26 cellular contexts compared by ENCODE assay signal in the genomic region with DNA sequence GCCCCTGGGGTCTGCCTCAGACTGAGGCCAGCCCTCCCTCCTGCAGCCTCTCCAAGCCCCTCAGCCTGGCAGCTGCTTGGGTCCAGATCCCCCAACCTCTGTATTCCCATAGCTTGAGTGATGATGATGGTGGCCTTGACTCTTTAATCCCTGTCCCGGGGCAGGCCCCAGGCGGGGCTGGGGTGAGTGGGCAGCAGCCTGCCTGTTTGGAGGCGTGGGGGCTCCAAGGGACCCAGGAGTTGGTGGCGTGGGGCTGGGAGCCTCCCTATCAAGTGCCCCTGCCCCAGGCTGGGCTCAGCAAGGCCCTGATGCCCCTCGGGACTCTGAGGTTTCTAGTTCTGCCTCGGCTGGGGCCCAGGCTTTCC. TPM values are rescaled to one million over a fixed set of nuclear protein-coding genes. Genes with fewer than 3 reads are reported as not detected.
DNase-seq lines count a peak whose midpoint lies in the region; ATAC-seq, FAIRE-seq and TF ChIP-seq lines count a peak whose summit lies in the region.
"Had no signal": no experiment of that assay in that cellular context is flagged by ENCODE, and none has a peak within 500 bp of the region (broad histone marks: within the 10 kb centered on the region; RNA-seq: fewer than 3 reads in every experiment).

No MANE protein-coding gene starts in this region.

- peak overlapping the region in 3 of 10 experiments; percentile 8 to 33 (median 23); a peak in 4 of 20 replicates for H3K4me3 ChIP-seq in BLaER1 treated with 17β-estradiol and CSF1 and Interleukin-3, amounts not matched to agents 10 nM and 100 nM
- H3K4me3 ChIP-seq in osteoblast (ENCODE audit: insufficient read depth, low read length) (no peak overlapping the region), mucosa of descending colon (no peak overlapping the region), brain microvascular endothelial cell (ENCODE audit: low read depth, low read length) (no peak overlapping the region)
- H3K4me3 ChIP-seq: A549, GM23248 had no signal

- peak overlapping the region in 9 of 11 experiments; percentile 20 to 70 (median 56); a peak in 17 of 22 replicates for H3K27ac ChIP-seq in BLaER1 treated with 17β-estradiol and CSF1 and Interleukin-3, amounts not matched to agents 10 nM and 100 nM
- H3K27ac ChIP-seq in RWPE1, result peak overlapping the region; percentile 5; the same call in 1 of the 2 replicates
- H3K27ac ChIP-seq in osteoblast (ENCODE audit: low read depth, low read length), result no peak overlapping the region
- H3K27ac ChIP-seq in brain microvascular endothelial cell, result no peak overlapping the region
- H3K27ac ChIP-seq: A549, GM23248 had no signal

- peaks cover 46 to 71% (median 57%) of the 10 kb centered on the region in 10 experiments for H3K4me1 ChIP-seq in BLaER1 treated with 17β-estradiol and CSF1 and Interleukin-3, amounts not matched to agents 10 nM and 100 nM
- no peaks in the 10 kb centered on the region for H3K4me1 ChIP-seq in osteoblast (ENCODE audit: insufficient read depth, low read length)
- H3K4me1 ChIP-seq in mucosa of descending colon (ENCODE audit: low read depth), result no peaks in the 10 kb centered on the region
- H3K4me1 ChIP-seq: A549, BE2C had no signal

- peaks cover 0 to 60% (median 19%) of the 10 kb centered on the region in 11 experiments; a peak in 12 of 22 replicates for H4K20me1 ChIP-seq in BLaER1 treated with 17β-estradiol and CSF1 and Interleukin-3, amounts not matched to agents 10 nM and 100 nM
- H4K20me1 ChIP-seq in osteoblast (ENCODE audit: insufficient read depth, low read length), result no peaks in the 10 kb centered on the region

- intact Hi-C loops in mucosa of descending colon (cut with DNase I, micrococcal nuclease), result no loop called here

- H2AFZ ChIP-seq in osteoblast (ENCODE audit: low read length), result no peak overlapping the region
- H2AFZ ChIP-seq: GM23248 had no signal

- POLR2A ChIA-PET in RWPE1 (lab: Yijun Ruan, JAX; ENCODE audit: low non-redundant PET), result no interaction called here

- CTCF ChIA-PET in RWPE1 (lab: Yijun Ruan, JAX), result no interaction called here

- H3K27me3 ChIP-seq in BLaER1 treated with 17β-estradiol and CSF1 and Interleukin-3, amounts not matched to agents 10 nM and 100 nM, result no peaks in the 10 kb centered on the region
- H3K27me3 ChIP-seq in osteoblast (ENCODE audit: insufficient read depth, low read length), result no peaks in the 10 kb centered on the region
- H3K27me3 ChIP-seq in brain microvascular endothelial cell (replicated peaks), result no peaks in the 10 kb centered on the region
- H3K27me3 ChIP-seq: BE2C had no signal

- no peaks in the 10 kb centered on the region for H3K79me2 ChIP-seq in osteoblast (ENCODE audit: insufficient read depth, low read length)

- peak overlapping the region in 10 of 11 experiments; percentile 23 to 62 (median 52); a peak in 19 of 22 replicates for H3K9ac ChIP-seq in BLaER1 treated with 17β-estradiol and CSF1 and Interleukin-3, amounts not matched to agents 10 nM and 100 nM
- H3K9ac ChIP-seq: GM23248, SK-N-SH had no signal

- no peak for FAIRE-seq in H54 (lab: Jason Lieb, UNC)
- FAIRE-seq: A549 had no signal

- H3K36me3 ChIP-seq in BLaER1 treated with 17β-estradiol and CSF1 and Interleukin-3, amounts not matched to agents 10 nM and 100 nM, result peaks cover 51 to 75% (median 59%) of the 10 kb centered on the region in 11 experiments
- peaks cover 34% of the 10 kb centered on the region for H3K36me3 ChIP-seq in osteoblast (ENCODE audit: insufficient read depth, low read length)
- H3K36me3 ChIP-seq in mucosa of descending colon (ENCODE audit: low read depth), result no peaks in the 10 kb centered on the region
- peaks cover 60% of the 10 kb centered on the region for H3K36me3 ChIP-seq in brain microvascular endothelial cell (replicated peaks)

- H3K4me2 ChIP-seq in BLaER1 treated with 17β-estradiol and CSF1 and Interleukin-3, amounts not matched to agents 10 nM and 100 nM, result peak overlapping the region; percentile 74 to 94 (median 89)
- no peak overlapping the region for H3K4me2 ChIP-seq in osteoblast (ENCODE audit: insufficient read depth, low read length)
- H3K4me2 ChIP-seq: A549, SK-N-SH had no signal

- DNase-seq in RWPE1 (ENCODE audit: low spot score), result no peak
- DNase-seq in osteoblast (ENCODE audit: insufficient read length, low spot score, missing footprints), result peak; percentile 61
- no peak for DNase-seq in mucosa of descending colon
- DNase-seq in H54 (ENCODE audit: insufficient read length, low spot score), result no peak
- DNase-seq in brain microvascular endothelial cell, result no peak
- DNase-seq: BE2C; CD4-positive, alpha-beta T cell; COR-L47; DMS79; GM23248; HCEC 1CT; KG1; NCI-H1105; NCI-H146; NCI-H2029 treated with DMSO at 0.1 percent for 48 hours; NCI-H345; NCI-H524; PC-3; SIG-M5; SK-N-SH; T-cell had no signal

- ATAC-seq in esophagus mucosa, result peak; percentile 8
- no peak for ATAC-seq in mucosa of descending colon
- no peak for ATAC-seq in HG02798 (IDR thresholded peaks at IDR 0.05; ENCODE audit: poor library complexity, unreplicated experiment)
- ATAC-seq: T-cell had no signal

- in situ Hi-C loops in brain microvascular endothelial cell (cut with HindIII; ENCODE audit: low pct_ligation_motif_present, low sequenced_read_pairs), result no loop called here

- no peak for TF ChIP-seq CTCF in RWPE1 (conservative IDR thresholded peaks at IDR 0.05; ENCODE audit: low read depth)
- TF ChIP-seq CTCF in osteoblast (IDR thresholded peaks at IDR 0.05; ENCODE audit: extremely low read depth, low read depth, low read length), result no peak
- no peak for TF ChIP-seq CTCF in mucosa of descending colon (IDR thresholded peaks at IDR 0.05)
- TF ChIP-seq CTCF in brain microvascular endothelial cell (IDR thresholded peaks at IDR 0.05; ENCODE audit: low read depth, low read length, missing control alignments), result no peak

- no peak for TF ChIP-seq POLR2A in H54 (IDR thresholded peaks at IDR 0.05; ENCODE audit: low read depth, low read length)

- no peaks in the 10 kb centered on the region for H3K9me3 ChIP-seq in BLaER1 treated with 17β-estradiol and CSF1 and Interleukin-3, amounts not matched to agents 10 nM and 100 nM (replicated peaks in 1 of 11)
- no peaks in the 10 kb centered on the region for H3K9me3 ChIP-seq in osteoblast (ENCODE audit: low read depth, low read length)
- no peaks in the 10 kb centered on the region for H3K9me3 ChIP-seq in mucosa of descending colon
- H3K9me3 ChIP-seq: A549, BE2C, SK-N-SH had no signal

RNA-seq across cellular contexts. Expression of gene PPIL2, which starts 22.5 kb away (rescaled TPM):
- total RNA-seq in esophagus mucosa (31.3 TPM), osteoblast (25.3 and 29.2 TPM in 2 replicates), mucosa of descending colon (10 to 100 TPM; 42.5 to 68.3 (median 61.6) TPM)

RNA-seq across cellular contexts. Expression of gene SDF2L1, which starts 46.2 kb away (rescaled TPM):
- total RNA-seq in esophagus mucosa, result 14.1 TPM
- 10.5 and 13.3 TPM in 2 replicates for total RNA-seq in osteoblast
- total RNA-seq in mucosa of descending colon, result 10 to 100 TPM; 25.8 to 48.8 (median 28.0) TPM

RNA-seq across cellular contexts. Expression of gene YPEL1, which starts 47.3 kb away (rescaled TPM):
- total RNA-seq in esophagus mucosa (0.36 TPM), osteoblast (1.8 and 2.2 TPM in 2 replicates), mucosa of descending colon (1 to 10 TPM; 2.7 to 6.8 (median 2.8) TPM)

RNA-seq across cellular contexts. Expression of gene CCDC116, which starts 55.8 kb away (rescaled TPM):
- total RNA-seq in esophagus mucosa (not detected), osteoblast (0.29 and 0.36 TPM in 2 replicates), mucosa of descending colon (under 1 TPM; 0.22 to 0.89 (median 0.26) TPM)
- total RNA-seq: HT1080, PC-3 had no signal

RNA-seq across cellular contexts. Expression of gene YDJC, which starts 58.5 kb away (rescaled TPM):
- total RNA-seq in esophagus mucosa, result 20.5 TPM
- total RNA-seq in osteoblast, result 15.6 and 25.0 TPM in 2 replicates
- 10 to 100 TPM; 12.5 to 26.5 (median 21.7) TPM for total RNA-seq in mucosa of descending colon

Comparison
In these comparisons a context has a peak if more than half of its experiments do, and no peak if none do; other contexts are left out.
1. H3K27ac ChIP-seq: peak in BLaER1 treated with 17β-estradiol and CSF1 and Interleukin-3, amounts not matched to agents 10 nM and 100 nM (9 of 11) and RWPE1 (single experiment); none in osteoblast (single experiment) and brain microvascular endothelial cell (single experiment).